In genomic region chr13:76586842-76587241, GRCh38 we compare ENCODE assay signal across 39 cellular contexts.
"Had no signal": no experiment of that assay in that cellular context is flagged by ENCODE, and none has a peak within 500 bp of the region (broad histone marks: within the 10 kb centered on the region; RNA-seq: fewer than 3 reads in every experiment).

No MANE protein-coding gene starts in this region.

- H3K36me3 Mint-ChIP-seq: activated naive CD4-positive, alpha-beta T cell treated with anti-CD3 and anti-CD28 coated beads, Interleukin-2, amount 50 U/mL, for 24 hours; activated naive CD4-positive, alpha-beta T cell treated with anti-CD3 and anti-CD28 coated beads, Interleukin-2, amount 50 U/mL, for 72 hours; activated naive CD8-positive, alpha-beta T cell; activated naive CD8-positive, alpha-beta T cell treated with anti-CD3 and anti-CD28 coated beads for 36 hours; activated naive CD8-positive, alpha-beta T cell treated with anti-CD3 and anti-CD28 coated beads, Interleukin-2, amount 10 ng/mL, durations not matched to agents 7 days and 5 days; brain had no signal

- H3K4me3 Mint-ChIP-seq: activated naive CD4-positive, alpha-beta T cell treated with anti-CD3 and anti-CD28 coated beads for 36 hours; activated naive CD4-positive, alpha-beta T cell treated with anti-CD3 and anti-CD28 coated beads, Interleukin-2, amount 50 U/mL, for 24 hours; activated naive CD8-positive, alpha-beta T cell; activated naive CD8-positive, alpha-beta T cell treated with anti-CD3 and anti-CD28 coated beads for 36 hours; activated naive CD8-positive, alpha-beta T cell treated with anti-CD3 and anti-CD28 coated beads, Interleukin-2, amount 10 ng/mL, durations not matched to agents 7 days and 5 days; activated naive CD8-positive, alpha-beta T cell treated with anti-CD3 and anti-CD28 coated beads, Interleukin-2, amount 50 U/mL, for 24 hours; activated T-cell treated with anti-CD3 and anti-CD28 coated beads, Interleukin-2, amount 50 U/mL, for 24 hours; activated T-cell treated with anti-CD3 and anti-CD28 coated beads, Interleukin-2, amount 50 U/mL, for 4 hours; activated T-cell treated with anti-CD3 and anti-CD28 coated beads, Interleukin-2, amount 50 U/mL, for 72 hours; activated T-helper 1 cell treated with anti-CD3 and anti-CD28 coated beads, Interleukin-12 subunit alpha, Interleukin-12 subunit beta, Interleukin-2, Interleukin-4 antibody, amounts not matched to agents 30 ng/mL and 10 ng/mL and 1 ng/mL, durations not matched to agents 14 hours and 24 hours and 36 hours; activated T-helper 17 cell treated with anti-CD3 and anti-CD28 coated beads, Interleukin-2, amount 50 U/mL, for 72 hours; brain; central memory CD8-positive, alpha-beta T cell had no signal

- H3K27ac ChIP-seq: adrenal gland, ascending aorta, body of pancreas, brain microvascular endothelial cell, breast epithelium, cardiac muscle cell had no signal

- H3K4me1 Mint-ChIP-seq: activated naive CD4-positive, alpha-beta T cell treated with anti-CD3 and anti-CD28 coated beads, Interleukin-2, amount 50 U/mL, for 24 hours; activated naive CD8-positive, alpha-beta T cell treated with anti-CD3 and anti-CD28 coated beads for 36 hours; activated naive CD8-positive, alpha-beta T cell treated with anti-CD3 and anti-CD28 coated beads, Interleukin-2, amount 10 ng/mL, durations not matched to agents 7 days and 5 days; activated naive CD8-positive, alpha-beta T cell treated with anti-CD3 and anti-CD28 coated beads, Interleukin-2, amount 50 U/mL, for 24 hours; activated T-helper 17 cell treated with anti-CD3 and anti-CD28 coated beads, Interleukin-2, amount 50 U/mL, for 72 hours; brain; central memory CD8-positive, alpha-beta T cell had no signal

- H3K9me3 Mint-ChIP-seq: activated naive CD4-positive, alpha-beta T cell treated with anti-CD3 and anti-CD28 coated beads for 36 hours; activated naive CD4-positive, alpha-beta T cell treated with anti-CD3 and anti-CD28 coated beads, Interleukin-2, amount 50 U/mL, for 24 hours; activated naive CD4-positive, alpha-beta T cell treated with anti-CD3 and anti-CD28 coated beads, Interleukin-2, amount 50 U/mL, for 72 hours; activated naive CD8-positive, alpha-beta T cell treated with anti-CD3 and anti-CD28 coated beads for 36 hours; activated naive CD8-positive, alpha-beta T cell treated with anti-CD3 and anti-CD28 coated beads, Interleukin-2, amount 10 ng/mL, durations not matched to agents 7 days and 5 days; activated naive CD8-positive, alpha-beta T cell treated with anti-CD3 and anti-CD28 coated beads, Interleukin-2, amount 50 U/mL, for 24 hours; activated T-cell treated with anti-CD3 and anti-CD28 coated beads, Interleukin-2, amount 50 U/mL, for 24 hours; activated T-cell treated with anti-CD3 and anti-CD28 coated beads, Interleukin-2, amount 50 U/mL, for 4 hours; activated T-cell treated with anti-CD3 and anti-CD28 coated beads, Interleukin-2, amount 50 U/mL, for 72 hours; activated T-helper 1 cell treated with anti-CD3 and anti-CD28 coated beads, Interleukin-12 subunit alpha, Interleukin-12 subunit beta, Interleukin-2, Interleukin-4 antibody, amounts not matched to agents 30 ng/mL and 10 ng/mL and 1 ng/mL, durations not matched to agents 14 hours and 24 hours and 36 hours; activated T-helper 17 cell treated with anti-CD3 and anti-CD28 coated beads, Interleukin-2, amount 50 U/mL, for 72 hours; activated T-helper 2 cell treated with anti-CD3 and anti-CD28 coated beads, Interferon-gamma antibody, Interleukin-2, Interleukin-4, amounts not matched to agents 10 μg/mL and 5 μg/mL and 100 μg/mL, durations not matched to agents 14 hours and 24 hours and 36 hours; brain had no signal

- ATAC-seq: activated naive CD4-positive, alpha-beta T cell treated with anti-CD3 and anti-CD28 coated beads, Interleukin-2, amount 50 U/mL, for 72 hours; activated naive CD8-positive, alpha-beta T cell treated with anti-CD3 and anti-CD28 coated beads, Interleukin-2, amount 50 U/mL, for 24 hours; activated T-cell treated with anti-CD3 and anti-CD28 coated beads, Interleukin-2, amount 50 U/mL, for 4 hours; activated T-cell treated with anti-CD3 and anti-CD28 coated beads, Interleukin-2, amount 50 U/mL, for 72 hours; activated T-helper 17 cell treated with anti-CD3 and anti-CD28 coated beads, Interleukin-2, amount 50 U/mL, for 72 hours; body of pancreas had no signal

- FAIRE-seq: astrocyte, bronchial epithelial cell, colon had no signal

- H3K9me3 ChIP-seq: adrenal gland, ascending aorta, body of pancreas, breast epithelium had no signal

- DNase-seq: activated effector memory CD4-positive, alpha-beta T cell treated with anti-CD3 and anti-CD28 coated beads, Interleukin-2, amount 50 U/mL, for 16 hours; activated effector memory CD4-positive, alpha-beta T cell treated with Interleukin-2 at 50 U/mL for 16 hours; activated gamma-delta T cell; activated gamma-delta T cell treated with Interleukin-2 at 50 U/mL for 16 hours; activated naive CD4-positive, alpha-beta T cell; activated naive CD4-positive, alpha-beta T cell treated with anti-CD3 and anti-CD28 coated beads for 36 hours; activated naive CD4-positive, alpha-beta T cell treated with anti-CD3 and anti-CD28 coated beads, Interleukin-2, amount 50 U/mL, for 16 hours; activated naive CD8-positive, alpha-beta T cell treated with anti-CD3 and anti-CD28 coated beads for 36 hours; activated naive CD8-positive, alpha-beta T cell treated with anti-CD3 and anti-CD28 coated beads, Interleukin-2, amount 10 ng/mL, durations not matched to agents 7 days and 5 days; activated naive CD8-positive, alpha-beta T cell treated with anti-CD3 and anti-CD28 coated beads, Interleukin-2, amount 50 U/mL, for 24 hours; activated T-cell treated with anti-CD3 and anti-CD28 coated beads, Interleukin-2, amount 50 U/mL, for 1 hour; activated T-cell treated with anti-CD3 and anti-CD28 coated beads, Interleukin-2, amount 50 U/mL, for 24 hours; activated T-cell treated with anti-CD3 and anti-CD28 coated beads, Interleukin-2, amount 50 U/mL, for 4 hours; activated T-cell treated with anti-CD3 and anti-CD28 coated beads, Interleukin-2, amount 50 U/mL, for 48 hours; activated T-cell treated with anti-CD3 and anti-CD28 coated beads, Interleukin-2, amount 50 U/mL, for 72 hours; adrenal gland; amniotic stem cell; amygdala; anterior cingulate cortex; aorta; body of pancreas; brain microvascular endothelial cell; caudate nucleus; central memory CD4-positive, alpha-beta T cell; cerebellar nuclear complex had no signal

- H3K27me3 ChIP-seq: adrenal gland, ascending aorta, brain microvascular endothelial cell, breast epithelium, cardiac muscle cell had no signal

- H3K4me3 ChIP-seq: adrenal gland, ascending aorta, body of pancreas, breast epithelium, cardiac muscle cell had no signal

- H3K27me3 Mint-ChIP-seq: activated naive CD8-positive, alpha-beta T cell treated with anti-CD3 and anti-CD28 coated beads, Interleukin-2, amount 10 ng/mL, durations not matched to agents 7 days and 5 days; activated naive CD8-positive, alpha-beta T cell treated with anti-CD3 and anti-CD28 coated beads, Interleukin-2, amount 50 U/mL, for 24 hours; brain had no signal

- H3K4me1 ChIP-seq: adrenal gland, ascending aorta, body of pancreas, breast epithelium had no signal

- H3K27ac Mint-ChIP-seq: activated naive CD4-positive, alpha-beta T cell treated with anti-CD3 and anti-CD28 coated beads for 36 hours; activated naive CD4-positive, alpha-beta T cell treated with anti-CD3 and anti-CD28 coated beads, Interleukin-2, amount 50 U/mL, for 24 hours; activated naive CD4-positive, alpha-beta T cell treated with anti-CD3 and anti-CD28 coated beads, Interleukin-2, amount 50 U/mL, for 72 hours; activated naive CD8-positive, alpha-beta T cell; activated naive CD8-positive, alpha-beta T cell treated with anti-CD3 and anti-CD28 coated beads for 36 hours; activated naive CD8-positive, alpha-beta T cell treated with anti-CD3 and anti-CD28 coated beads, Interleukin-2, amount 10 ng/mL, durations not matched to agents 7 days and 5 days; activated naive CD8-positive, alpha-beta T cell treated with anti-CD3 and anti-CD28 coated beads, Interleukin-2, amount 50 U/mL, for 24 hours; activated T-cell treated with anti-CD3 and anti-CD28 coated beads, Interleukin-2, amount 50 U/mL, for 24 hours; activated T-cell treated with anti-CD3 and anti-CD28 coated beads, Interleukin-2, amount 50 U/mL, for 72 hours; activated T-helper 1 cell treated with anti-CD3 and anti-CD28 coated beads, Interleukin-12 subunit alpha, Interleukin-12 subunit beta, Interleukin-2, Interleukin-4 antibody, amounts not matched to agents 30 ng/mL and 10 ng/mL and 1 ng/mL, durations not matched to agents 14 hours and 24 hours and 36 hours; activated T-helper 17 cell treated with anti-CD3 and anti-CD28 coated beads, Interleukin-2, amount 50 U/mL, for 72 hours; activated T-helper 2 cell treated with anti-CD3 and anti-CD28 coated beads, Interferon-gamma antibody, Interleukin-2, Interleukin-4, amounts not matched to agents 10 μg/mL and 5 μg/mL and 100 μg/mL, durations not matched to agents 14 hours and 24 hours and 36 hours; brain had no signal

- H3K36me3 ChIP-seq: adrenal gland, ascending aorta, brain microvascular endothelial cell, breast epithelium, cardiac muscle cell had no signal
